ENCODE assay signal across 40 cellular contexts in genomic region chr13:94700536-94700935, GRCh38. TPM values are rescaled to one million over a fixed set of nuclear protein-coding genes. Genes with fewer than 3 reads are reported as not detected.
"Had no signal": no experiment of that assay in that cellular context is flagged by ENCODE, and none has a peak within 500 bp of the region (broad histone marks: within the 10 kb centered on the region; RNA-seq: fewer than 3 reads in every experiment).

No MANE protein-coding gene starts in this region.

- H3K27ac Mint-ChIP-seq: activated CD4-positive, alpha-beta memory T cell treated with anti-CD3 and anti-CD28 coated beads for 36 hours; activated CD4-positive, alpha-beta T cell treated with anti-CD3 and anti-CD28 coated beads, Interleukin-2, amount 10 ng/mL, durations not matched to agents 24 days and 14 days; activated CD8-positive, alpha-beta T cell treated with anti-CD3 and anti-CD28 coated beads for 36 hours; activated naive CD4-positive, alpha-beta T cell treated with anti-CD3 and anti-CD28 coated beads for 36 hours; activated naive CD4-positive, alpha-beta T cell treated with anti-CD3 and anti-CD28 coated beads, Interleukin-2, amount 50 U/mL, for 72 hours; activated naive CD8-positive, alpha-beta T cell treated with anti-CD3 and anti-CD28 coated beads for 36 hours; activated T-cell treated with anti-CD3 and anti-CD28 coated beads, Interleukin-2, amount 50 U/mL, for 72 hours; activated T-helper 17 cell treated with anti-CD3 and anti-CD28 coated beads, Interleukin-2, amount 50 U/mL, for 72 hours; T-helper 1 cell treated with Interleukin-12 subunit alpha and Interleukin-12 subunit beta and Interleukin-4 antibody, amounts not matched to agents 30 μg/mL and 1 μg/mL, for 36 hours; T-helper 2 cell treated with Interferon-gamma antibody and Interleukin-4, amounts not matched to agents 5 μg/mL and 100 μg/mL, for 36 hours; WTC11 had no signal

- H3K36me3 ChIP-seq: adrenal gland, brain microvascular endothelial cell, breast epithelium, WERI-Rb-1 had no signal

- H3K9me3 ChIP-seq: adrenal gland, body of pancreas, breast epithelium had no signal

- H3K4me1 ChIP-seq: adrenal gland, body of pancreas, breast epithelium had no signal

- H3K27ac ChIP-seq: adrenal gland, body of pancreas, brain microvascular endothelial cell, breast epithelium, WERI-Rb-1 had no signal

- H3K4me3 ChIP-seq: adrenal gland, body of pancreas, breast epithelium had no signal

- H3K4me3 Mint-ChIP-seq: activated CD4-positive, alpha-beta memory T cell treated with anti-CD3 and anti-CD28 coated beads for 36 hours; activated CD4-positive, alpha-beta T cell treated with anti-CD3 and anti-CD28 coated beads, Interleukin-2, amount 10 ng/mL, durations not matched to agents 24 days and 14 days; activated CD8-positive, alpha-beta T cell treated with anti-CD3 and anti-CD28 coated beads for 36 hours; activated naive CD4-positive, alpha-beta T cell treated with anti-CD3 and anti-CD28 coated beads for 36 hours; activated naive CD8-positive, alpha-beta T cell treated with anti-CD3 and anti-CD28 coated beads for 36 hours; activated T-cell treated with anti-CD3 and anti-CD28 coated beads, Interleukin-2, amount 50 U/mL, for 4 hours; activated T-cell treated with anti-CD3 and anti-CD28 coated beads, Interleukin-2, amount 50 U/mL, for 72 hours; activated T-helper 1 cell treated with anti-CD3 and anti-CD28 coated beads, Interleukin-12 subunit alpha, Interleukin-12 subunit beta, Interleukin-2, Interleukin-4 antibody, amounts not matched to agents 30 ng/mL and 10 ng/mL and 1 ng/mL, durations not matched to agents 14 hours and 24 hours and 36 hours; activated T-helper 17 cell treated with anti-CD3 and anti-CD28 coated beads, Interleukin-2, amount 50 U/mL, for 72 hours; T-helper 1 cell treated with Interleukin-12 subunit alpha and Interleukin-12 subunit beta and Interleukin-4 antibody, amounts not matched to agents 30 μg/mL and 1 μg/mL, for 36 hours; T-helper 2 cell treated with Interferon-gamma antibody and Interleukin-4, amounts not matched to agents 5 μg/mL and 100 μg/mL, for 36 hours; WTC11 had no signal

- H3K9me3 Mint-ChIP-seq: activated CD4-positive, alpha-beta memory T cell treated with anti-CD3 and anti-CD28 coated beads for 36 hours; activated CD8-positive, alpha-beta T cell treated with anti-CD3 and anti-CD28 coated beads for 36 hours; activated naive CD4-positive, alpha-beta T cell treated with anti-CD3 and anti-CD28 coated beads for 36 hours; activated T-cell treated with anti-CD3 and anti-CD28 coated beads, Interleukin-2, amount 50 U/mL, for 4 hours; activated T-cell treated with anti-CD3 and anti-CD28 coated beads, Interleukin-2, amount 50 U/mL, for 72 hours; WTC11 had no signal

- DNase-seq: activated CD4-positive, alpha-beta memory T cell treated with anti-CD3 and anti-CD28 coated beads for 36 hours; activated CD4-positive, alpha-beta T cell treated with anti-CD3 and anti-CD28 coated beads for 1 hour; activated CD4-positive, alpha-beta T cell treated with anti-CD3 and anti-CD28 coated beads for 4 hours; activated CD4-positive, alpha-beta T cell treated with anti-CD3 and anti-CD28 coated beads, Interleukin-2, amount 10 ng/mL, durations not matched to agents 24 days and 14 days; activated CD4-positive, alpha-beta T cell treated with anti-CD3 and anti-CD28 coated beads, Interleukin-2, amount 50 U/mL, for 1 hour; activated CD4-positive, alpha-beta T cell treated with anti-CD3 and anti-CD28 coated beads, Interleukin-2, amount 50 U/mL, for 4 hours; activated CD4-positive, CD25-positive, alpha-beta regulatory T cell; activated CD8-positive, alpha-beta memory T cell treated with anti-CD3 and anti-CD28 coated beads, Interleukin-2, amount 50 U/mL, for 4 hours; activated CD8-positive, alpha-beta T cell treated with anti-CD3 and anti-CD28 coated beads for 36 hours; activated effector memory CD4-positive, alpha-beta T cell treated with anti-CD3 and anti-CD28 coated beads, Interleukin-2, amount 50 U/mL, for 16 hours; activated gamma-delta T cell treated with Interleukin-2 at 50 U/mL for 16 hours; activated naive CD4-positive, alpha-beta T cell; activated naive CD4-positive, alpha-beta T cell treated with anti-CD3 and anti-CD28 coated beads for 36 hours; activated naive CD4-positive, alpha-beta T cell treated with anti-CD3 and anti-CD28 coated beads, Interleukin-2, amount 50 U/mL, for 16 hours; activated naive CD8-positive, alpha-beta T cell treated with anti-CD3 and anti-CD28 coated beads for 36 hours; activated T-cell treated with anti-CD3 and anti-CD28 coated beads for 4 hours; activated T-cell treated with anti-CD3 and anti-CD28 coated beads, Interleukin-2, amount 50 U/mL, for 1 hour; activated T-cell treated with anti-CD3 and anti-CD28 coated beads, Interleukin-2, amount 50 U/mL, for 4 hours; activated T-cell treated with anti-CD3 and anti-CD28 coated beads, Interleukin-2, amount 50 U/mL, for 72 hours; adrenal gland; amniotic stem cell; aorta; body of pancreas; brain microvascular endothelial cell; central memory CD4-positive, alpha-beta T cell; SW 1271; T-helper 1 cell; T-helper 2 cell; T-helper 9 cell; WERI-Rb-1 had no signal

- H3K36me3 Mint-ChIP-seq: activated CD4-positive, alpha-beta memory T cell treated with anti-CD3 and anti-CD28 coated beads for 36 hours; WTC11 had no signal

- H3K4me1 Mint-ChIP-seq: activated CD4-positive, alpha-beta T cell treated with anti-CD3 and anti-CD28 coated beads, Interleukin-2, amount 10 ng/mL, durations not matched to agents 24 days and 14 days had no signal

- ATAC-seq: activated CD4-positive, CD25-positive, alpha-beta regulatory T cell treated with anti-CD3 and anti-CD28 coated beads, Interleukin-2, amount 50 U/mL, for 24 hours; activated CD8-positive, alpha-beta T cell treated with anti-CD3 and anti-CD28 coated beads for 36 hours; activated naive CD4-positive, alpha-beta T cell treated with anti-CD3 and anti-CD28 coated beads, Interleukin-2, amount 50 U/mL, for 72 hours; activated T-cell treated with anti-CD3 and anti-CD28 coated beads, Interleukin-2, amount 50 U/mL, for 4 hours; activated T-cell treated with anti-CD3 and anti-CD28 coated beads, Interleukin-2, amount 50 U/mL, for 72 hours; activated T-helper 17 cell treated with anti-CD3 and anti-CD28 coated beads, Interleukin-2, amount 50 U/mL, for 72 hours; body of pancreas; WTC11 had no signal

RNA-seq across cellular contexts. Expression of gene SOX21, which starts 11.8 kb away (rescaled TPM):
- total RNA-seq: activated CD4-positive, alpha-beta memory T cell treated with anti-CD3 and anti-CD28 coated beads for 36 hours; activated CD4-positive, alpha-beta T cell treated with anti-CD3 and anti-CD28 coated beads, Interleukin-2, amount 10 ng/mL, durations not matched to agents 24 days and 14 days; activated CD8-positive, alpha-beta memory T cell treated with anti-CD3 and anti-CD28 coated beads for 36 hours; activated CD8-positive, alpha-beta T cell treated with anti-CD3 and anti-CD28 coated beads for 36 hours; activated naive CD4-positive, alpha-beta T cell treated with anti-CD3 and anti-CD28 coated beads for 36 hours; activated naive CD4-positive, alpha-beta T cell treated with anti-CD3 and anti-CD28 coated beads, Interleukin-2, amount 50 U/mL, for 72 hours; activated naive CD8-positive, alpha-beta T cell treated with anti-CD3 and anti-CD28 coated beads for 36 hours; activated T-cell treated with anti-CD3 and anti-CD28 coated beads, Interleukin-2, amount 50 U/mL, for 4 hours; activated T-cell treated with anti-CD3 and anti-CD28 coated beads, Interleukin-2, amount 50 U/mL, for 72 hours; activated T-helper 1 cell treated with anti-CD3 and anti-CD28 coated beads, Interleukin-12 subunit alpha, Interleukin-12 subunit beta, Interleukin-2, Interleukin-4 antibody, amounts not matched to agents 30 ng/mL and 10 ng/mL and 1 ng/mL, durations not matched to agents 14 hours and 24 hours and 36 hours; activated T-helper 17 cell treated with anti-CD3 and anti-CD28 coated beads, Interleukin-2, amount 50 U/mL, for 72 hours; adrenal gland; aorta; breast epithelium; cardiac septum had no signal
- polyA plus RNA-seq: adrenal gland had no signal
